Comparison of ENCODE assay signal across 12 cellular contexts in genomic region chr20:37669062-37669772, GRCh38. TPM values are rescaled to one million over a fixed set of nuclear protein-coding genes. Genes with fewer than 3 reads are reported as not detected.
A peak's percentile ranks its signal among the peaks of the same experiment; 100 is the strongest.
DNase-seq lines count a peak whose midpoint lies in the region; ATAC-seq and TF ChIP-seq lines count a peak whose summit lies in the region.
"Had no signal": no experiment of that assay in that cellular context is flagged by ENCODE, and none has a peak within 500 bp of the region (broad histone marks: within the 10 kb centered on the region; RNA-seq: fewer than 3 reads in every experiment).

No MANE protein-coding gene starts in this region.

- CTCF ChIA-PET in PC-3 (lab: Charles Lee), result no interaction called here
- CTCF ChIA-PET in GM10248 (lab: Yijun Ruan, JAX), result interaction anchor here (0.7 to 0.8 kb wide), 2 partner anchors 10 to 12 kb away, joined by 3 read pairs; no protein-coding TSS in a partner anchor

- no peaks in the 10 kb centered on the region for H4K20me1 ChIP-seq in PC-3 (ENCODE audit: low read length)

- H3K79me2 ChIP-seq in PC-3 (ENCODE audit: low read length), result no peaks in the 10 kb centered on the region

- peaks cover 23 to 33% of the 10 kb centered on the region in 2 donors for H3K27me3 Mint-ChIP-seq in natural killer cell treated with Interleukin-12 subunit alpha and Interleukin-12 subunit beta and Interleukin-15 and Interleukin-18, amount 100 ng/mL, for 72 hours
- peaks cover 27 to 50% of the 10 kb centered on the region in 2 donors for H3K27me3 Mint-ChIP-seq in natural killer cell (ENCODE audit: low read depth in 2 of 2)
- peaks cover 5% of the 10 kb centered on the region for H3K27me3 Mint-ChIP-seq in brain
- peaks cover 59% of the 10 kb centered on the region for H3K27me3 Mint-ChIP-seq in stimulated activated naive CD8-positive, alpha-beta T cell treated with anti-CD3 and anti-CD28 coated beads, Interleukin-15, amount 100 ng/mL, for 72 hours

- H3K36me3 Mint-ChIP-seq in natural killer cell treated with Interleukin-12 subunit alpha and Interleukin-12 subunit beta and Interleukin-15 and Interleukin-18, amount 100 ng/mL, for 72 hours, result peaks cover 6% of the 10 kb centered on the region
- H3K36me3 Mint-ChIP-seq in natural killer cell (no peaks in the 10 kb centered on the region), brain (no peaks in the 10 kb centered on the region)

- no peaks in the 10 kb centered on the region for H3F3A ChIP-seq in PC-3 (ENCODE audit: low read length, unreplicated experiment)

- no peak for TF ChIP-seq CTCF in natural killer cell (IDR thresholded peaks at IDR 0.05)
- no peak for TF ChIP-seq CTCF in PC-3 (conservative IDR thresholded peaks at IDR 0.05; ENCODE audit: low read depth, low read length)
- no peak for TF ChIP-seq CTCF in brain (conservative IDR thresholded peaks at IDR 0.05)
- TF ChIP-seq CTCF in GM10248 (IDR thresholded peaks at IDR 0.05; ENCODE audit: control extremely low read depth, extremely low read depth, low read depth, missing control alignments), result no peak

- H3K9me2 ChIP-seq in PC-3 (replicated peaks; ENCODE audit: low read length), result no peaks in the 10 kb centered on the region

- no peak overlapping the region for H3K27ac Mint-ChIP-seq in natural killer cell treated with Interleukin-12 subunit alpha and Interleukin-12 subunit beta and Interleukin-15 and Interleukin-18, amount 100 ng/mL, for 72 hours
- H3K27ac Mint-ChIP-seq in natural killer cell (no peak overlapping the region), brain (peak overlapping the region in 3 of 5 experiments; percentile 11 to 86 (median 13))
- H3K27ac Mint-ChIP-seq in stimulated activated naive CD8-positive, alpha-beta T cell treated with anti-CD3 and anti-CD28 coated beads, Interleukin-15, amount 100 ng/mL, for 72 hours, result no peak overlapping the region
- H3K27ac Mint-ChIP-seq: activated T-cell treated with anti-CD3 and anti-CD28 coated beads, Interleukin-2, amount 50 U/mL, for 24 hours had no signal

- intact Hi-C loops in natural killer cell (cut with micrococcal nuclease) (no loop called here), PC-3 (cut with micrococcal nuclease) (no loop called here)

- no peak overlapping the region for H3K4me3 Mint-ChIP-seq in natural killer cell treated with Interleukin-12 subunit alpha and Interleukin-12 subunit beta and Interleukin-15 and Interleukin-18, amount 100 ng/mL, for 72 hours
- H3K4me3 Mint-ChIP-seq in natural killer cell (no peak overlapping the region), brain (peak overlapping the region in 2 of 5 experiments; percentile 2 to 25)
- no peak overlapping the region for H3K4me3 Mint-ChIP-seq in stimulated activated naive CD8-positive, alpha-beta T cell treated with anti-CD3 and anti-CD28 coated beads, Interleukin-15, amount 100 ng/mL, for 72 hours
- H3K4me3 Mint-ChIP-seq: activated T-cell treated with anti-CD3 and anti-CD28 coated beads, Interleukin-2, amount 50 U/mL, for 24 hours had no signal

- H3K4me3 ChIP-seq in PC-3 (ENCODE audit: low read length), result no peak overlapping the region

- peak overlapping the region; percentile 66; the same call in 1 of the 2 replicates for H3K4me2 ChIP-seq in PC-3 (ENCODE audit: low read length)

- H3K4me1 Mint-ChIP-seq in natural killer cell treated with Interleukin-12 subunit alpha and Interleukin-12 subunit beta and Interleukin-15 and Interleukin-18, amount 100 ng/mL, for 72 hours (ENCODE audit: low read depth in 2 of 2), result peaks cover 4 to 7% of the 10 kb centered on the region in 2 donors
- H3K4me1 Mint-ChIP-seq in natural killer cell (no peaks in the 10 kb centered on the region), brain (peaks cover 60% of the 10 kb centered on the region)
- peaks cover 8% of the 10 kb centered on the region for H3K4me1 Mint-ChIP-seq in stimulated activated naive CD8-positive, alpha-beta T cell treated with anti-CD3 and anti-CD28 coated beads, Interleukin-15, amount 100 ng/mL, for 72 hours

- H3K4me1 ChIP-seq in PC-3 (ENCODE audit: insufficient read depth, low read length), result peaks cover 12% of the 10 kb centered on the region
- H3K4me1 ChIP-seq: lower lobe of right lung, right atrium auricular region, uterus had no signal

- POLR2A ChIA-PET in PC-3 (lab: Charles Lee; ENCODE audit: unreplicated experiment) (no interaction called here), GM10248 (lab: Yijun Ruan, JAX) (no interaction called here)

- H3K27ac ChIP-seq in PC-3 (ENCODE audit: low read length), result no peak overlapping the region
- H3K27ac ChIP-seq: lower lobe of right lung, right atrium auricular region, uterus had no signal

- ATAC-seq in natural killer cell treated with Interleukin-12 subunit alpha and Interleukin-12 subunit beta and Interleukin-15 and Interleukin-18, amount 100 ng/mL, for 72 hours, result peak; percentile 51 to 52
- ATAC-seq in natural killer cell (no peak), PC-3 (peak; percentile 43), HG02642 (IDR thresholded peaks at IDR 0.05; ENCODE audit: poor library complexity, unreplicated experiment) (no peak)
- ATAC-seq in stimulated activated naive CD8-positive, alpha-beta T cell treated with anti-CD3 and anti-CD28 coated beads, Interleukin-15, amount 100 ng/mL, for 72 hours, result peak; percentile 76
- ATAC-seq: lower lobe of right lung had no signal

- no peak for DNase-seq in natural killer cell treated with Interleukin-12 subunit alpha and Interleukin-12 subunit beta and Interleukin-15 and Interleukin-18, amount 100 ng/mL, for 72 hours (ENCODE audit: low spot score)
- no peak for DNase-seq in natural killer cell
- peak; percentile 63 for DNase-seq in PC-3
- peak; percentile 6 to 23 for DNase-seq in stimulated activated naive CD8-positive, alpha-beta T cell treated with anti-CD3 and anti-CD28 coated beads, Interleukin-15, amount 100 ng/mL, for 72 hours
- DNase-seq in HuH-7.5 (ENCODE audit: low spot score), result no peak
- DNase-seq in GM10248 (ENCODE audit: extremely low spot score), result no peak
- DNase-seq: activated T-cell treated with anti-CD3 and anti-CD28 coated beads, Interleukin-2, amount 50 U/mL, for 24 hours; lower lobe of right lung; uterus had no signal

- 0 out of 2 replicates have a peak, but pooled peaks cover 3% of the 10 kb centered on the region for H3K9me3 ChIP-seq in PC-3 (ENCODE audit: low read length)
- H3K9me3 ChIP-seq: lower lobe of right lung, right atrium auricular region, uterus had no signal

- H3K36me3 ChIP-seq in PC-3 (ENCODE audit: low read depth, low read length), result no peaks in the 10 kb centered on the region
- H3K36me3 ChIP-seq: lower lobe of right lung, right atrium auricular region, uterus had no signal

- BruUV-seq in PC-3 (replicated peaks; lab: Mats Ljungman, UMichigan), result no TSS peak

- H2AFZ ChIP-seq in PC-3 (ENCODE audit: low read length), result no peak overlapping the region

- H3K9me3 Mint-ChIP-seq in natural killer cell treated with Interleukin-12 subunit alpha and Interleukin-12 subunit beta and Interleukin-15 and Interleukin-18, amount 100 ng/mL, for 72 hours, result no peaks in the 10 kb centered on the region
- H3K9me3 Mint-ChIP-seq in natural killer cell (no peaks in the 10 kb centered on the region), brain (peaks cover 3 to 13% (median 10%) of the 10 kb centered on the region in 5 experiments)
- H3K9me3 Mint-ChIP-seq in stimulated activated naive CD8-positive, alpha-beta T cell treated with anti-CD3 and anti-CD28 coated beads, Interleukin-15, amount 100 ng/mL, for 72 hours, result peaks cover 7% of the 10 kb centered on the region in 2 donors

- H3K9ac ChIP-seq in PC-3 (ENCODE audit: low read length), result no peak overlapping the region

- H3K27me3 ChIP-seq in PC-3 (ENCODE audit: low read length), result peaks cover 4% of the 10 kb centered on the region; the same call in 1 of the 2 replicates
- H3K27me3 ChIP-seq: right atrium auricular region, uterus had no signal

RNA-seq across cellular contexts. Expression of gene CTNNBL1, which starts 24.6 kb away (rescaled TPM):
- 10 to 100 TPM; 80.9 to 95.9 TPM for total RNA-seq in natural killer cell treated with Interleukin-12 subunit alpha and Interleukin-12 subunit beta and Interleukin-15 and Interleukin-18, amount 100 ng/mL, for 72 hours
- total RNA-seq in natural killer cell (10 to 100 TPM; 59.1 to 75.6 (median 67.6) TPM), PC-3 (2014; rRNA removed) (49.9 and 50.9 TPM in 2 replicates)
- polyA plus RNA-seq in brain (ENCODE audit: insufficient read depth, low read depth, low replicate concordance), result 77.5 TPM

Comparison
In these comparisons a context has a peak if more than half of its experiments do, and no peak if none do; other contexts are left out.
1. ATAC-seq: peak in natural killer cell treated with Interleukin-12 subunit alpha and Interleukin-12 subunit beta and Interleukin-15 and Interleukin-18, amount 100 ng/mL, for 72 hours (2 of 2), PC-3 (single experiment) and stimulated activated naive CD8-positive, alpha-beta T cell treated with anti-CD3 and anti-CD28 coated beads, Interleukin-15, amount 100 ng/mL, for 72 hours (single experiment); none in natural killer cell (0 of 3) and HG02642 (single experiment).
2. DNase-seq: peak in PC-3 (single experiment) and stimulated activated naive CD8-positive, alpha-beta T cell treated with anti-CD3 and anti-CD28 coated beads, Interleukin-15, amount 100 ng/mL, for 72 hours (2 of 2); none in natural killer cell treated with Interleukin-12 subunit alpha and Interleukin-12 subunit beta and Interleukin-15 and Interleukin-18, amount 100 ng/mL, for 72 hours (single experiment), natural killer cell (single experiment), HuH-7.5 (single experiment) and GM10248 (single experiment).
3. H3K27ac Mint-ChIP-seq: peak in brain (3 of 5); none in natural killer cell treated with Interleukin-12 subunit alpha and Interleukin-12 subunit beta and Interleukin-15 and Interleukin-18, amount 100 ng/mL, for 72 hours (0 of 2), natural killer cell (0 of 2) and stimulated activated naive CD8-positive, alpha-beta T cell treated with anti-CD3 and anti-CD28 coated beads, Interleukin-15, amount 100 ng/mL, for 72 hours (0 of 2).